In genomic region chr20:2872304-2873009, GRCh38 we compare ENCODE assay signal across 2 cellular contexts.
TF ChIP-seq lines count a peak whose summit lies in the region.

No MANE protein-coding gene starts in this region.

TF ChIP-seq in GM23338, 12 proteins besides CTCF, POLR2A, EP300 and RAD21:
- TF ChIP-seq NANOG (IDR thresholded peaks at IDR 0.05; ENCODE audit: borderline replicate concordance) (no peak), EZH2 (IDR thresholded peaks at IDR 0.05; ENCODE audit: low read depth, unreplicated experiment) (peak; percentile 57)

TF ChIP-seq in HepG2, 621 proteins besides CTCF, POLR2A, EP300 and RAD21 (continues in another document):
- TF ChIP-seq ISL2 (CRISPR knock-in tag; IDR thresholded peaks at IDR 0.05) (no peak), AHDC1 (CRISPR knock-in tag; IDR thresholded peaks at IDR 0.05; ENCODE audit: borderline replicate concordance) (no peak), DMTF1 (CRISPR knock-in tag; IDR thresholded peaks at IDR 0.05) (no peak), CREB3 (CRISPR knock-in tag; IDR thresholded peaks at IDR 0.05) (no peak; the same call in 1 of the 2 replicates), TBL1XR1 (IDR thresholded peaks at IDR 0.05; ENCODE audit: borderline replicate concordance, low read length, partially characterized antibody) (no peak), USF2 (IDR thresholded peaks at IDR 0.05; ENCODE audit: low read depth, low read length) (no peak), USF2 (CRISPR knock-in tag; IDR thresholded peaks at IDR 0.05; ENCODE audit: borderline replicate concordance) (no peak), ATM (IDR thresholded peaks at IDR 0.05; ENCODE audit: borderline replicate concordance) (no peak), MIER2 (CRISPR knock-in tag; IDR thresholded peaks at IDR 0.05) (no peak), KAT7 (CRISPR knock-in tag; IDR thresholded peaks at IDR 0.05; ENCODE audit: borderline replicate concordance) (no peak), ELF3 (CRISPR knock-in tag; IDR thresholded peaks at IDR 0.05) (0 out of 2 replicates have a peak, but pooled peaks have one; percentile 51), SOX6 (IDR thresholded peaks at IDR 0.05) (no peak), SOX6 (CRISPR knock-in tag; IDR thresholded peaks at IDR 0.05) (peak; percentile 41; the same call in 1 of the 2 replicates), KDM2A (CRISPR knock-in tag; IDR thresholded peaks at IDR 0.05; ENCODE audit: borderline replicate concordance, low read depth) (peak; percentile 72; the same call in 1 of the 2 replicates), YEATS2 (CRISPR knock-in tag; IDR thresholded peaks at IDR 0.05; ENCODE audit: borderline replicate concordance) (no peak), BHLHE40 (IDR thresholded peaks at IDR 0.05; ENCODE audit: low read length) (no peak), ZBTB7A (CRISPR knock-in tag; IDR thresholded peaks at IDR 0.05) (peak; percentile 67; the same call in 1 of the 2 replicates), NR2F6 (IDR thresholded peaks at IDR 0.05) (no peak), NR2F6 (CRISPR knock-in tag; IDR thresholded peaks at IDR 0.05) (peak; percentile 25; the same call in 1 of the 2 replicates), ZNF207 (IDR thresholded peaks at IDR 0.05; ENCODE audit: borderline replicate concordance) (no peak), PLRG1 (conservative IDR thresholded peaks at IDR 0.05) (no peak), ONECUT2 (CRISPR knock-in tag; IDR thresholded peaks at IDR 0.05) (no peak), CREBL2 (CRISPR knock-in tag; IDR thresholded peaks at IDR 0.05; ENCODE audit: borderline replicate concordance) (no peak; the same call in 1 of the 2 replicates), ZHX1 (CRISPR knock-in tag; IDR thresholded peaks at IDR 0.05; ENCODE audit: low read depth) (no peak), ZNF407 (CRISPR knock-in tag; IDR thresholded peaks at IDR 0.05; ENCODE audit: not compliant biosample characterization) (no peak), HCFC1 (IDR thresholded peaks at IDR 0.05; ENCODE audit: low read depth, low read length) (no peak)
